Comparison of ENCODE assay signal across 30 cellular contexts in genomic region chr2:108923736-108924443, GRCh38.
DNase-seq lines count a peak whose midpoint lies in the region; ATAC-seq, FAIRE-seq and TF ChIP-seq lines count a peak whose summit lies in the region.
"Had no signal": no experiment of that assay in that cellular context is flagged by ENCODE, and none has a peak within 500 bp of the region (broad histone marks: within the 10 kb centered on the region; RNA-seq: fewer than 3 reads in every experiment).

No MANE protein-coding gene starts in this region.

- no peak for TF ChIP-seq RAD21 in K562 (CRISPR knock-in tag; conservative IDR thresholded peaks at IDR 0.05 in 1 of 2, IDR thresholded peaks at IDR 0.05 in 1 of 2)

- BruUV-seq in K562 (replicated peaks; lab: Mats Ljungman, UMichigan): no TSS peak

- CTCF ChIA-PET in HEK293 (lab: Yijun Ruan, JAX) (interaction anchor here (1.0 kb wide), 1 partner anchor 204 kb away, joined by 3 read pairs; no protein-coding TSS in a partner anchor), K562 (lab: Yijun Ruan, JAX; ENCODE audit: low intra/inter-chr PET ratio) (no interaction called here)

- intact Hi-C loops in K562 (cut with micrococcal nuclease) (no loop called here), sigmoid colon (cut with DNase I) (no loop called here)

- H3K4me1 ChIP-seq in HEK293 (ENCODE audit: control insufficient read depth, insufficient read depth, low read length) (no peaks in the 10 kb centered on the region), K562 (replicated peaks in 1 of 2; ENCODE audit: control insufficient read depth in 2 of 2, insufficient read depth in 2 of 2, low read length in 2 of 2) (no peaks in the 10 kb centered on the region), keratinocyte (ENCODE audit: control insufficient read depth, extremely low read depth, insufficient read depth, low read length) (peaks cover 29% of the 10 kb centered on the region), sigmoid colon (peaks cover 0 to 36% (median 31%) of the 10 kb centered on the region in 4 donors), right atrium auricular region (no peaks in the 10 kb centered on the region)
- H3K4me1 ChIP-seq: pancreas, thyroid gland had no signal

- H3K79me2 ChIP-seq in K562 (ENCODE audit: control insufficient read depth, insufficient read depth, low read length) (no peaks in the 10 kb centered on the region), keratinocyte (ENCODE audit: control insufficient read depth, insufficient read depth, low read length) (no peaks in the 10 kb centered on the region)

- ATAC-seq in K562 (no peak), HG02981 (IDR thresholded peaks at IDR 0.05; ENCODE audit: unreplicated experiment) (no peak), GM18868 (IDR thresholded peaks at IDR 0.05; ENCODE audit: unreplicated experiment) (no peak)
- ATAC-seq: GM12878; naive thymus-derived CD8-positive, alpha-beta T cell; WTC11 had no signal

- H3K27me3 ChIP-seq in K562 (ENCODE audit: control insufficient read depth in 2 of 2, insufficient read depth in 2 of 2, low read length in 2 of 2) (peaks cover 40 to 93% of the 10 kb centered on the region in 2 experiments; a peak in 4 of 5 replicates), keratinocyte (ENCODE audit: control insufficient read depth, extremely low read depth, insufficient read depth, low read length) (peaks cover 26% of the 10 kb centered on the region), sigmoid colon (no peaks in the 10 kb centered on the region), right atrium auricular region (no peaks in the 10 kb centered on the region)
- H3K27me3 ChIP-seq: BLaER1 treated with 17β-estradiol and CSF1 and Interleukin-3, amounts not matched to agents 10 nM and 100 nM; cardiac muscle cell; pancreas; thyroid gland had no signal

- TF ChIP-seq EP300 in K562 (IDR thresholded peaks at IDR 0.05; ENCODE audit: low read length): no peak
- no peak for TF ChIP-seq EP300 in sigmoid colon (IDR thresholded peaks at IDR 0.05)

- H4K20me1 ChIP-seq in K562 (replicated peaks; ENCODE audit: control insufficient read depth, insufficient read depth, low read length) (peaks cover 11% of the 10 kb centered on the region; the same call in 1 of the 2 replicates), keratinocyte (ENCODE audit: control insufficient read depth, extremely low read depth, insufficient read depth, low read length) (peaks cover 13% of the 10 kb centered on the region)

- in situ Hi-C loops in K562 (cut with MboI): no loop called here

- no peak for TF ChIP-seq CTCF in HEK293 (tag by site-specific recombination; IDR thresholded peaks at IDR 0.05)
- no peak for TF ChIP-seq CTCF in K562 (IDR thresholded peaks at IDR 0.05 in 2 of 3, conservative IDR thresholded peaks at IDR 0.05 in 1 of 3; ENCODE audit: insufficient read depth in 2 of 3, low read depth in 1 of 3, low read length in 3 of 3)
- no peak for TF ChIP-seq CTCF in keratinocyte (optimal IDR thresholded peaks at IDR 0.05 in 1 of 3, IDR thresholded peaks at IDR 0.05 in 1 of 3, conservative IDR thresholded peaks at IDR 0.05 in 1 of 3; ENCODE audit: extremely low read depth in 1 of 3, insufficient read depth in 2 of 3, low read length in 3 of 3)
- no peak for TF ChIP-seq CTCF in sigmoid colon (IDR thresholded peaks at IDR 0.05)
- TF ChIP-seq CTCF in right atrium auricular region (IDR thresholded peaks at IDR 0.05): no peak

- DNase-seq in K562 (ENCODE audit: extremely low read depth in 1 of 4, low spot score in 3 of 4) (no peak), keratinocyte (ENCODE audit: low read depth, low spot score) (no peak), sigmoid colon (peak; percentile 66), right atrium auricular region (ENCODE audit: low spot score) (no peak)
- DNase-seq: activated CD4-positive, alpha-beta T cell treated with anti-CD3 and anti-CD28 coated beads, Interleukin-2, amount 10 ng/mL, durations not matched to agents 24 days and 14 days; activated CD8-positive, alpha-beta memory T cell treated with anti-CD3 and anti-CD28 coated beads for 24 hours; activated naive CD8-positive, alpha-beta T cell treated with anti-CD3 and anti-CD28 coated beads, Interleukin-2, amount 10 ng/mL, durations not matched to agents 7 days and 5 days; activated T-cell treated with anti-CD3 and anti-CD28 coated beads for 4 hours; Karpas-422; NCI-H1417 treated with DMSO at 0.1 percent for 48 hours; NCI-H2081; NCI-H226; NCI-H774; SK-N-SH; stimulated activated CD4-positive, alpha-beta T cell treated with anti-CD3 and anti-CD28 coated beads, Interleukin-2, amount 100 ng/mL, for 24 hours; thyroid gland had no signal

- H3K9ac ChIP-seq in K562 (ENCODE audit: insufficient read depth in 1 of 2, low read depth in 2 of 2, low read length in 2 of 2) (no peak overlapping the region), keratinocyte (ENCODE audit: control insufficient read depth, extremely low read depth, insufficient read depth, low read length) (no peak overlapping the region)
- H3K9ac ChIP-seq: BLaER1 treated with 17β-estradiol and CSF1 and Interleukin-3, amounts not matched to agents 10 nM and 100 nM; SK-N-SH had no signal

- dilution Hi-C loops in keratinocyte (cut with MboI; ENCODE audit: extremely low pct_ligation_motif_present, low sequenced_read_pairs): no loop called here

- H3K27ac ChIP-seq in HEK293 (ENCODE audit: extremely low read depth, low read depth, low read length) (no peak overlapping the region), K562 (ENCODE audit: extremely low read depth, low read depth, low read length) (no peak overlapping the region), keratinocyte (ENCODE audit: control insufficient read depth, insufficient read depth, low read length) (no peak overlapping the region), sigmoid colon (peak overlapping the region in 3 of 4 donors; percentile 26 to 63 (median 51)), right atrium auricular region (no peak overlapping the region)
- H3K27ac ChIP-seq: BLaER1 treated with 17β-estradiol and CSF1 and Interleukin-3, amounts not matched to agents 10 nM and 100 nM; cardiac muscle cell; foreskin keratinocyte; pancreas; thyroid gland had no signal

- TF ChIP-seq POLR2A in K562 (conservative IDR thresholded peaks at IDR 0.05) (no peak), sigmoid colon (IDR thresholded peaks at IDR 0.05) (no peak)

- H3K4me2 ChIP-seq in K562 (ENCODE audit: insufficient read depth, low read length): no peak overlapping the region
- H3K4me2 ChIP-seq in keratinocyte (ENCODE audit: control insufficient read depth, extremely low read depth, insufficient read depth, low read depth, low read length): peak overlapping the region; percentile 61
- H3K4me2 ChIP-seq: SK-N-SH, smooth muscle cell had no signal

- FAIRE-seq in K562 (lab: Jason Lieb, UNC) (peak; percentile 23), keratinocyte (lab: Jason Lieb, UNC) (no peak)
- FAIRE-seq: GM12878, H54, islet of Langerhans, pancreas had no signal

- H2AFZ ChIP-seq in K562 (ENCODE audit: low read depth, low read length) (no peak overlapping the region), keratinocyte (ENCODE audit: control insufficient read depth, low read length) (no peak overlapping the region)

- H3K36me3 ChIP-seq in HEK293 (ENCODE audit: control insufficient read depth in 2 of 2, insufficient read depth in 1 of 2, low read length in 2 of 2): no peaks in the 10 kb centered on the region
- no peaks in the 10 kb centered on the region for H3K36me3 ChIP-seq in K562 (ENCODE audit: control insufficient read depth, insufficient read depth, low read length)
- H3K36me3 ChIP-seq in keratinocyte (ENCODE audit: control insufficient read depth in 2 of 2, extremely low read depth in 1 of 2, insufficient read depth in 2 of 2, low read length in 2 of 2): no peaks in the 10 kb centered on the region
- no peaks in the 10 kb centered on the region for H3K36me3 ChIP-seq in sigmoid colon
- H3K36me3 ChIP-seq in right atrium auricular region: no peaks in the 10 kb centered on the region
- H3K36me3 ChIP-seq: BLaER1 treated with 17β-estradiol and CSF1 and Interleukin-3, amounts not matched to agents 10 nM and 100 nM; cardiac muscle cell; pancreas; stomach; thyroid gland had no signal

- H3K9me1 ChIP-seq in K562 (ENCODE audit: control insufficient read depth, insufficient read depth, low read length) (no peaks in the 10 kb centered on the region), keratinocyte (ENCODE audit: control insufficient read depth, extremely low read depth, insufficient read depth, low read length) (no peaks in the 10 kb centered on the region)

- POLR2A ChIA-PET in HEK293 (lab: Yijun Ruan, JAX): no interaction called here
- POLR2A ChIA-PET in K562 (lab: Yijun Ruan, JAX): interaction anchor here (1.4 kb wide), 1 partner anchor 12 kb away, joined by 3 read pairs; no protein-coding TSS in a partner anchor

- WGBS in K562 (ENCODE audit: insufficient coverage, low coverage, missing lambda C conversion rate): 0% methylated on average over 5 of the region's 9 CpGs
- WGBS in sigmoid colon, 2 donors: 81 to 87% methylated on average over 9 of the region's 9 CpGs

- H3K9me3 ChIP-seq in HEK293 (ENCODE audit: control insufficient read depth, insufficient read depth, low read depth, low read length) (no peaks in the 10 kb centered on the region), K562 (replicated peaks; ENCODE audit: control insufficient read depth, insufficient read depth, low read depth, low read length) (no peaks in the 10 kb centered on the region), keratinocyte (ENCODE audit: control insufficient read depth, low read depth, low read length) (no peaks in the 10 kb centered on the region), sigmoid colon (no peaks in the 10 kb centered on the region), right atrium auricular region (no peaks in the 10 kb centered on the region)
- H3K9me3 ChIP-seq: BLaER1 treated with 17β-estradiol and CSF1 and Interleukin-3, amounts not matched to agents 10 nM and 100 nM; pancreas; SK-N-SH; stomach; thyroid gland had no signal

- H3K4me3 ChIP-seq in HEK293 (ENCODE audit: low read depth, low read length) (no peak overlapping the region), K562 (no peak overlapping the region), keratinocyte (ENCODE audit: control insufficient read depth in 2 of 3, extremely low read depth in 1 of 3, insufficient read depth in 2 of 3, low read depth in 1 of 3, low read length in 3 of 3) (no peak overlapping the region), sigmoid colon (no peak overlapping the region), right atrium auricular region (no peak overlapping the region)
- H3K4me3 ChIP-seq: BLaER1 treated with 17β-estradiol and CSF1 and Interleukin-3, amounts not matched to agents 10 nM and 100 nM; cardiac muscle cell; GM12878; pancreas; smooth muscle cell; stomach; thyroid gland had no signal

TF ChIP-seq in HEK293, 187 proteins besides CTCF, POLR2A, EP300 and RAD21 (continues in another document):
- TF ChIP-seq ZIC2 (tag by site-specific recombination; IDR thresholded peaks at IDR 0.05): peak; percentile 64

TF ChIP-seq in K562, 482 proteins besides CTCF, POLR2A, EP300 and RAD21 (continues in another document):
- TF ChIP-seq TSC22D4 (tag; IDR thresholded peaks at IDR 0.05): no peak

Comparison
In these comparisons a context has a peak if more than half of its experiments do, and no peak if none do; other contexts are left out.
1. H3K27ac ChIP-seq: peak in sigmoid colon (3 of 4); none in HEK293 (single experiment), K562 (single experiment), keratinocyte (single experiment) and right atrium auricular region (0 of 2).